In the genomic region with DNA sequence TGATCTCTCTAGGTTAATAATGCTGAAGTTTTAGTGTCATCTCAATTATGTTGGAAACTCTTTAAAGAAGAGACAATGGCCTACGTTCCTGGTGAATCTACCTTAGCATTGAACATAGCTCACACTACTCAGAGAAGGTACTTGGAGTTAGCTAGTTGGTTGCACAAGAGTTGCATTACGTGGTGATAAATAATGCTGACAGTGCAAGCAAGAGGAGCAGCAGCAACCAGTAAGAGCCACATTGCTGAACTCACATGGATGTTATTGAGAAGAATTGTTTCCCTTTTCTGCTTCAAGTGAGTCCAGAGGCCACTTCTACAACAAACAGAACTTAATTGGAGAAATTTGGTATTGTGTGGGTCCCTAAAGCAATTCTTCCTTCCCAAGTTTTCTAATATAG, we compare ENCODE assay signal across 26 cellular contexts.
DNase-seq lines count a peak whose midpoint lies in the region; ATAC-seq, FAIRE-seq and TF ChIP-seq lines count a peak whose summit lies in the region.
"Had no signal": no experiment of that assay in that cellular context is flagged by ENCODE, and none has a peak within 500 bp of the region (broad histone marks: within the 10 kb centered on the region; RNA-seq: fewer than 3 reads in every experiment).

No MANE protein-coding gene starts in this region.

- H3K4me1 ChIP-seq in HepG2 (ENCODE audit: insufficient read depth, low read length) (no peaks in the 10 kb centered on the region), right lobe of liver (no peaks in the 10 kb centered on the region), colonic mucosa (no peaks in the 10 kb centered on the region)
- H3K4me1 ChIP-seq: HAP-1 had no signal

- H3K36me3 ChIP-seq in HepG2 (replicated peaks in 1 of 2; ENCODE audit: control insufficient read depth in 1 of 2, insufficient read depth in 2 of 2, low read length in 2 of 2) (no peaks in the 10 kb centered on the region), right lobe of liver (no peaks in the 10 kb centered on the region), colonic mucosa (no peaks in the 10 kb centered on the region)
- H3K36me3 ChIP-seq: BLaER1 treated with 17β-estradiol and CSF1 and Interleukin-3, amounts not matched to agents 10 nM and 100 nM; HAP-1 had no signal

- in situ Hi-C loops in HepG2 (cut with HindIII; ENCODE audit: extremely low pct_ligation_motif_present, low pct_unique_long_range_greater_than_20kb): no loop called here

- TF ChIP-seq POLR2A in HepG2 (IDR thresholded peaks at IDR 0.05; ENCODE audit: insufficient read depth in 1 of 2, low read depth in 2 of 2, low read length in 2 of 2) (no peak), right lobe of liver (IDR thresholded peaks at IDR 0.05) (no peak)

- no TSS peak for BruUV-seq in HepG2 (replicated peaks; lab: Mats Ljungman, UMichigan)

- ATAC-seq in HepG2 (no peak), right lobe of liver (no peak), SK-N-SH treated with all-trans-retinoic acid at 6 μM for 48 hours (no peak)
- ATAC-seq: GM12878, GM23338, PC-3 had no signal

- FAIRE-seq in HepG2 (lab: Jason Lieb, UNC): no peak
- FAIRE-seq: GM12878 had no signal

- H3K9me3 ChIP-seq in HepG2 (ENCODE audit: low read length): peaks cover 36% of the 10 kb centered on the region
- no peaks in the 10 kb centered on the region for H3K9me3 ChIP-seq in right lobe of liver
- H3K9me3 ChIP-seq in colonic mucosa: no peaks in the 10 kb centered on the region
- H3K9me3 ChIP-seq: HAP-1 had no signal

- H3K27me3 ChIP-seq in HepG2 (ENCODE audit: control insufficient read depth in 1 of 2, insufficient read depth in 2 of 2, low read length in 2 of 2): no peaks in the 10 kb centered on the region
- no peaks in the 10 kb centered on the region for H3K27me3 ChIP-seq in right lobe of liver
- no peaks in the 10 kb centered on the region for H3K27me3 ChIP-seq in colonic mucosa
- H3K27me3 ChIP-seq: BLaER1 treated with 17β-estradiol and CSF1 and Interleukin-3, amounts not matched to agents 10 nM and 100 nM had no signal

- H3K4me3 ChIP-seq in HepG2 (replicated peaks in 1 of 3; ENCODE audit: insufficient read depth in 1 of 3, low read depth in 2 of 3, low read length in 3 of 3) (no peak overlapping the region), right lobe of liver (no peak overlapping the region), epithelial cell of esophagus (ENCODE audit: low read length) (no peak overlapping the region), colonic mucosa (no peak overlapping the region)
- H3K4me3 ChIP-seq: BLaER1 treated with 17β-estradiol and CSF1 and Interleukin-3, amounts not matched to agents 10 nM and 100 nM; GM12878; GM23338; HAP-1 had no signal

- no peak for TF ChIP-seq RAD21 in HepG2 (CRISPR knock-in tag; IDR thresholded peaks at IDR 0.05)

- no peak overlapping the region for H3K4me2 ChIP-seq in HepG2 (ENCODE audit: low read depth, low read length)
- H3K4me2 ChIP-seq: GM23338, SK-N-SH had no signal

- POLR2A ChIA-PET in HepG2 (lab: Yijun Ruan, JAX): no interaction called here

- TF ChIP-seq CTCF in HepG2 (CRISPR knock-in tag; IDR thresholded peaks at IDR 0.05) (no peak), right lobe of liver (IDR thresholded peaks at IDR 0.05) (no peak), epithelial cell of esophagus (IDR thresholded peaks at IDR 0.05; ENCODE audit: insufficient read depth, low read depth, low read length, missing control alignments) (no peak), colonic mucosa (IDR thresholded peaks at IDR 0.05) (no peak)

- TF ChIP-seq EP300 in HepG2 (IDR thresholded peaks at IDR 0.05; ENCODE audit: low read depth in 2 of 2, low read length in 2 of 2): no peak
- TF ChIP-seq EP300 in HepG2 (CRISPR knock-in tag; IDR thresholded peaks at IDR 0.05; ENCODE audit: borderline replicate concordance): no peak

- H3K9ac ChIP-seq in HepG2 (ENCODE audit: insufficient read depth, low read depth, low read length) (no peak overlapping the region), colonic mucosa (ENCODE audit: low read depth in 2 of 2, low read length in 2 of 2) (no peak overlapping the region)
- H3K9ac ChIP-seq: BLaER1 treated with 17β-estradiol and CSF1 and Interleukin-3, amounts not matched to agents 10 nM and 100 nM; SK-N-SH had no signal

- no peaks in the 10 kb centered on the region for H4K20me1 ChIP-seq in HepG2 (ENCODE audit: insufficient read depth, low read length)
- H4K20me1 ChIP-seq: BLaER1 treated with 17β-estradiol and CSF1 and Interleukin-3, amounts not matched to agents 10 nM and 100 nM had no signal

- WGBS in HepG2 (ENCODE audit: low lambda C conversion rate): 3% methylated on average over 2 of the region's 2 CpGs
- 53% methylated on average over 2 of the region's 2 CpGs for WGBS in right lobe of liver (ENCODE audit: insufficient coverage, low coverage, low lambda C conversion rate, missing lambda C conversion rate)

- H3K27ac ChIP-seq in HepG2 (ENCODE audit: extremely low read length, insufficient read depth, low read length): no peak overlapping the region
- no peak overlapping the region for H3K27ac ChIP-seq in right lobe of liver
- no peak overlapping the region for H3K27ac ChIP-seq in colonic mucosa
- H3K27ac ChIP-seq: BLaER1 treated with 17β-estradiol and CSF1 and Interleukin-3, amounts not matched to agents 10 nM and 100 nM had no signal

- no peak overlapping the region for H2AFZ ChIP-seq in HepG2 (ENCODE audit: low read length)
- H2AFZ ChIP-seq: GM23338 had no signal

- no peaks in the 10 kb centered on the region for H3K79me2 ChIP-seq in HepG2 (ENCODE audit: insufficient read depth, low read length)

- CTCF ChIA-PET in HepG2 (lab: Yijun Ruan, JAX; ENCODE audit: low intra/inter-chr PET ratio, low total read pairs): no interaction called here

- intact Hi-C loops in HepG2 (cut with micrococcal nuclease; ENCODE audit: unreplicated experiment): no loop called here
- intact Hi-C loops in right lobe of liver (cut with DNase I): no loop called here
- intact Hi-C loops in colonic mucosa (cut with DNase I): no loop called here

- DNase-seq in HepG2 (ENCODE audit: low spot score) (no peak), right lobe of liver (no peak), NOMO-1 treated with dmso at 0.1 percent for 144 hours (lab: John Stamatoyannopoulos, UW; ENCODE audit: unreplicated experiment) (peak; percentile 62), epithelial cell of esophagus (ENCODE audit: low read depth) (peak; percentile 2), AG08395 (ENCODE audit: low spot score) (no peak), colonic mucosa (no peak), nucleus accumbens (lab: John Stamatoyannopoulos, UW) (no peak)
- DNase-seq: AML-193; CD4-positive, alpha-beta T cell; COR-L47; DMS79; EL; GDM1; MV-4-11; NCI-H1105 treated with DMSO at 0.1 percent for 48 hours; NCI-H146; NCI-H1930; NCI-H2107; NCI-H69; PC-3; SK-N-SH had no signal

TF ChIP-seq in HepG2, 621 proteins besides CTCF, POLR2A, EP300 and RAD21:
- peak; percentile 92 to 95 for TF ChIP-seq MAFK (conservative IDR thresholded peaks at IDR 0.05 in 1 of 2, IDR thresholded peaks at IDR 0.05 in 1 of 2; ENCODE audit: low read length in 2 of 2)
- peak; percentile 93 for TF ChIP-seq MAFF (IDR thresholded peaks at IDR 0.05; ENCODE audit: low read depth, low read length)
- 0 out of 2 replicates have a peak, but pooled peaks have one; percentile 19 for TF ChIP-seq CEBPB (IDR thresholded peaks at IDR 0.05; ENCODE audit: borderline replicate concordance, low read depth, low read length)
- no peak for TF ChIP-seq KLF9 (CRISPR knock-in tag; IDR thresholded peaks at IDR 0.05; ENCODE audit: low read depth)
- TF ChIP-seq PPARG (CRISPR knock-in tag; conservative IDR thresholded peaks at IDR 0.05): no peak
TF ChIP-seq in HepG2: peak in this region for 3.

TF ChIP-seq in SK-N-SH treated with all-trans-retinoic acid at 6 μM for 48 hours, 23 proteins besides CTCF, POLR2A, EP300 and RAD21 (continues in another document):
- TF ChIP-seq CSDC2 (CRISPR knock-in tag; IDR thresholded peaks at IDR 0.05): no peak
- TF ChIP-seq ZNF565 (CRISPR knock-in tag; conservative IDR thresholded peaks at IDR 0.05; ENCODE audit: low read depth): no peak
- TF ChIP-seq, protein P1, sequence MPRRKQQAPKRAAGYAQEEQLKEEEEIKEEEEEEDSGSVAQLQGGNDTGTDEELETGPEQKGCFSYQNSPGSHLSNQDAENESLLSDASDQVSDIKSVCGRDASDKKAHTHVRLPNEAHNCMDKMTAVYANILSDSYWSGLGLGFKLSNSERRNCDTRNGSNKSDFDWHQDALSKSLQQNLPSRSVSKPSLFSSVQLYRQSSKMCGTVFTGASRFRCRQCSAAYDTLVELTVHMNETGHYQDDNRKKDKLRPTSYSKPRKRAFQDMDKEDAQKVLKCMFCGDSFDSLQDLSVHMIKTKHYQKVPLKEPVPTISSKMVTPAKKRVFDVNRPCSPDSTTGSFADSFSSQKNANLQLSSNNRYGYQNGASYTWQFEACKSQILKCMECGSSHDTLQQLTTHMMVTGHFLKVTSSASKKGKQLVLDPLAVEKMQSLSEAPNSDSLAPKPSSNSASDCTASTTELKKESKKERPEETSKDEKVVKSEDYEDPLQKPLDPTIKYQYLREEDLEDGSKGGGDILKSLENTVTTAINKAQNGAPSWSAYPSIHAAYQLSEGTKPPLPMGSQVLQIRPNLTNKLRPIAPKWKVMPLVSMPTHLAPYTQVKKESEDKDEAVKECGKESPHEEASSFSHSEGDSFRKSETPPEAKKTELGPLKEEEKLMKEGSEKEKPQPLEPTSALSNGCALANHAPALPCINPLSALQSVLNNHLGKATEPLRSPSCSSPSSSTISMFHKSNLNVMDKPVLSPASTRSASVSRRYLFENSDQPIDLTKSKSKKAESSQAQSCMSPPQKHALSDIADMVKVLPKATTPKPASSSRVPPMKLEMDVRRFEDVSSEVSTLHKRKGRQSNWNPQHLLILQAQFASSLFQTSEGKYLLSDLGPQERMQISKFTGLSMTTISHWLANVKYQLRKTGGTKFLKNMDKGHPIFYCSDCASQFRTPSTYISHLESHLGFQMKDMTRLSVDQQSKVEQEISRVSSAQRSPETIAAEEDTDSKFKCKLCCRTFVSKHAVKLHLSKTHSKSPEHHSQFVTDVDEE (CRISPR knock-in tag; IDR thresholded peaks at IDR 0.05): no peak
- TF ChIP-seq, protein P2, sequence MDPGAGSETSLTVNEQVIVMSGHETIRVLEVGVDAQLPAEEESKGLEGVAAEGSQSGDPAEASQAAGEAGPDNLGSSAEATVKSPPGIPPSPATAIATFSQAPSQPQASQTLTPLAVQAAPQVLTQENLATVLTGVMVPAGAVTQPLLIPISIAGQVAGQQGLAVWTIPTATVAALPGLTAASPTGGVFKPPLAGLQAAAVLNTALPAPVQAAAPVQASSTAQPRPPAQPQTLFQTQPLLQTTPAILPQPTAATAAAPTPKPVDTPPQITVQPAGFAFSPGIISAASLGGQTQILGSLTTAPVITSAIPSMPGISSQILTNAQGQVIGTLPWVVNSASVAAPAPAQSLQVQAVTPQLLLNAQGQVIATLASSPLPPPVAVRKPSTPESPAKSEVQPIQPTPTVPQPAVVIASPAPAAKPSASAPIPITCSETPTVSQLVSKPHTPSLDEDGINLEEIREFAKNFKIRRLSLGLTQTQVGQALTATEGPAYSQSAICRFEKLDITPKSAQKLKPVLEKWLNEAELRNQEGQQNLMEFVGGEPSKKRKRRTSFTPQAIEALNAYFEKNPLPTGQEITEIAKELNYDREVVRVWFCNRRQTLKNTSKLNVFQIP (CRISPR knock-in tag; IDR thresholded peaks at IDR 0.05; ENCODE audit: borderline replicate concordance, low read depth): no peak
- TF ChIP-seq ESRRG (CRISPR knock-in tag; IDR thresholded peaks at IDR 0.05): no peak
- no peak for TF ChIP-seq ZNF8 (CRISPR knock-in tag; IDR thresholded peaks at IDR 0.05)
- TF ChIP-seq RARB (CRISPR knock-in tag; IDR thresholded peaks at IDR 0.05): no peak

Comparison
In these comparisons a context has a peak if more than half of its experiments do, and no peak if none do; other contexts are left out.
1. DNase-seq: peak in NOMO-1 treated with dmso at 0.1 percent for 144 hours (single experiment) and epithelial cell of esophagus (single experiment); none in HepG2 (single experiment), right lobe of liver (0 of 3), AG08395 (single experiment), colonic mucosa (single experiment) and nucleus accumbens (0 of 56).